In genomic region chr11:64894070-64894811, GRCh38 we compare ENCODE assay signal across 8 cellular contexts. TPM values are rescaled to one million over a fixed set of nuclear protein-coding genes. Genes with fewer than 3 reads are reported as not detected.
A peak's percentile ranks its signal among the peaks of the same experiment; 100 is the strongest.
DNase-seq lines count a peak whose midpoint lies in the region; ATAC-seq and TF ChIP-seq lines count a peak whose summit lies in the region.

No MANE protein-coding gene starts in this region.

- peaks cover 3% of the 10 kb centered on the region for H3K4me1 Mint-ChIP-seq in activated naive CD4-positive, alpha-beta T cell treated with anti-CD3 and anti-CD28 coated beads, Interleukin-2, amount 10 ng/mL, durations not matched to agents 7 days and 5 days

- DNase-seq in AG08395 (ENCODE audit: low spot score) (peak; percentile 87), SKM-1 (lab: John Stamatoyannopoulos, UW; ENCODE audit: unreplicated experiment) (peak; percentile 46), left cardiac atrium (peak; percentile 92), retina (peak; percentile 78)
- DNase-seq in activated naive CD4-positive, alpha-beta T cell treated with anti-CD3 and anti-CD28 coated beads, Interleukin-2, amount 10 ng/mL, durations not matched to agents 7 days and 5 days = peak; percentile 94

- no peaks in the 10 kb centered on the region for H3K4me1 ChIP-seq in Loucy (ENCODE audit: insufficient read depth, low read length, poor library complexity, severe bottlenecking)

- intact Hi-C loops in left cardiac atrium (cut with DNase I) = loop anchor here (1.0 to 2.0 kb wide), 2 partner anchors 47 kb away; no protein-coding TSS in a partner anchor

- H3K27me3 ChIP-seq in Loucy (ENCODE audit: insufficient read depth, low read length, poor library complexity, severe bottlenecking) = no peaks in the 10 kb centered on the region

- H3F3A ChIP-seq in Loucy (ENCODE audit: low read depth) = no peaks in the 10 kb centered on the region

- ATAC-seq in GM19023 (IDR thresholded peaks at IDR 0.05; ENCODE audit: unreplicated experiment) = peak; percentile 74
- ATAC-seq in left cardiac atrium = peak; percentile 83 to 90
- no peak for ATAC-seq in GM18519 (IDR thresholded peaks at IDR 0.05; ENCODE audit: low FRiP score, unreplicated experiment)

- peak overlapping the region; percentile 3 for H3K9ac ChIP-seq in Loucy (ENCODE audit: low read depth, low read length, poor library complexity, severe bottlenecking)

- H3K27ac Mint-ChIP-seq in activated naive CD4-positive, alpha-beta T cell treated with anti-CD3 and anti-CD28 coated beads, Interleukin-2, amount 10 ng/mL, durations not matched to agents 7 days and 5 days = no peak overlapping the region

- H3K9me3 ChIP-seq in Loucy (ENCODE audit: insufficient read depth, low read depth, low read length) = no peaks in the 10 kb centered on the region

- H3K4me3 Mint-ChIP-seq in activated naive CD4-positive, alpha-beta T cell treated with anti-CD3 and anti-CD28 coated beads, Interleukin-2, amount 10 ng/mL, durations not matched to agents 7 days and 5 days = no peak overlapping the region

- H3K79me2 ChIP-seq in Loucy (ENCODE audit: insufficient read depth, low read length) = no peaks in the 10 kb centered on the region

- H2AFZ ChIP-seq in Loucy (ENCODE audit: low read length) = no peak overlapping the region

- peaks cover 15% of the 10 kb centered on the region for H3K36me3 Mint-ChIP-seq in activated naive CD4-positive, alpha-beta T cell treated with anti-CD3 and anti-CD28 coated beads, Interleukin-2, amount 10 ng/mL, durations not matched to agents 7 days and 5 days

- H3K4me3 ChIP-seq in Loucy (ENCODE audit: low read length, poor library complexity, severe bottlenecking) = no peak overlapping the region

- H3K27me3 Mint-ChIP-seq in activated naive CD4-positive, alpha-beta T cell treated with anti-CD3 and anti-CD28 coated beads, Interleukin-2, amount 10 ng/mL, durations not matched to agents 7 days and 5 days = no peaks in the 10 kb centered on the region

- H3K36me3 ChIP-seq in Loucy (ENCODE audit: insufficient read depth, low read length) = no peaks in the 10 kb centered on the region; the same call in 1 of the 2 replicates

- no peaks in the 10 kb centered on the region for H4K20me1 ChIP-seq in Loucy (ENCODE audit: insufficient read depth, low read length, poor library complexity, severe bottlenecking)

- no peaks in the 10 kb centered on the region for H3K9me3 Mint-ChIP-seq in activated naive CD4-positive, alpha-beta T cell treated with anti-CD3 and anti-CD28 coated beads, Interleukin-2, amount 10 ng/mL, durations not matched to agents 7 days and 5 days

- H3K4me2 ChIP-seq in Loucy (ENCODE audit: low read depth, low read length, poor library complexity, severe bottlenecking) = no peak overlapping the region

- peak; percentile 91 for TF ChIP-seq CTCF in Loucy (conservative IDR thresholded peaks at IDR 0.05; ENCODE audit: low read length)

- CTCF ChIA-PET in activated naive CD4-positive, alpha-beta T cell treated with anti-CD3 and anti-CD28 coated beads, Interleukin-2, amount 10 ng/mL, durations not matched to agents 7 days and 5 days (lab: Charles Lee) = interaction anchor here (0.6 to 31.5 kb wide), 12 partner anchors 8 to 288 kb away, joined by 3 to 592 read pairs (median 4); partner anchors contain the start of genes CDC42BPG, EHD1 and PYGM

- H3K9me2 ChIP-seq in Loucy (replicated peaks; ENCODE audit: low read depth, low read length) = no peaks in the 10 kb centered on the region

RNA-seq across cellular contexts. Expression of gene EHD1, which starts 15.8 kb away (rescaled TPM):
- 10 to 100 TPM; 36.6 to 43.1 TPM for total RNA-seq in left cardiac atrium

RNA-seq across cellular contexts. Expression of gene ATG2A, which starts 22.8 kb away (rescaled TPM):
- 10 to 100 TPM; 12.3 to 14.6 TPM for total RNA-seq in left cardiac atrium

RNA-seq across cellular contexts. Expression of gene PPP2R5B, which starts 30.2 kb away (rescaled TPM):
- 10 to 100 TPM; 17.9 to 20.5 TPM for total RNA-seq in left cardiac atrium

RNA-seq across cellular contexts. Expression of gene GPHA2, which starts 41.5 kb away (rescaled TPM):
- not detected for total RNA-seq in left cardiac atrium

RNA-seq across cellular contexts. Expression of gene CDC42BPG, which starts 49.8 kb away (rescaled TPM):
- under 1 TPM; 0.55 to 0.65 TPM for total RNA-seq in left cardiac atrium
